In genomic region chr11:14308897-14309387, GRCh38 we compare ENCODE assay signal across 12 cellular contexts. TPM values are rescaled to one million over a fixed set of nuclear protein-coding genes. Genes with fewer than 3 reads are reported as not detected.
DNase-seq lines count a peak whose midpoint lies in the region; ATAC-seq and TF ChIP-seq lines count a peak whose summit lies in the region.
"Had no signal": no experiment of that assay in that cellular context is flagged by ENCODE, and none has a peak within 500 bp of the region (broad histone marks: within the 10 kb centered on the region; RNA-seq: fewer than 3 reads in every experiment).

No MANE protein-coding gene starts in this region.

- H3K9me3 ChIP-seq in cardiac muscle cell (ENCODE audit: low read depth) = no peaks in the 10 kb centered on the region
- no peaks in the 10 kb centered on the region for H3K9me3 ChIP-seq in T-helper 17 cell (ENCODE audit: control insufficient read depth, low read length, poor library complexity, severe bottlenecking)
- no peaks in the 10 kb centered on the region for H3K9me3 ChIP-seq in thoracic aorta
- H3K9me3 ChIP-seq: vagina had no signal

- peak overlapping the region; percentile 84 for H3K27ac ChIP-seq in cardiac muscle cell
- H3K27ac ChIP-seq in thoracic aorta = no peak overlapping the region
- H3K27ac ChIP-seq: brain microvascular endothelial cell, vagina had no signal

- H3K4me3 Mint-ChIP-seq in T-helper 17 cell = no peak overlapping the region

- ATAC-seq in Right ventricle myocardium inferior (no peak), HG02885 (IDR thresholded peaks at IDR 0.05; ENCODE audit: poor library complexity, unreplicated experiment) (peak; percentile 42), T-helper 17 cell (peak; percentile 17), thoracic aorta (ENCODE audit: insufficient number of reproducible peaks, low FRiP score, low read depth) (no peak)

- no peak overlapping the region for H3K27ac Mint-ChIP-seq in T-helper 17 cell

- peaks cover 40% of the 10 kb centered on the region for H3K4me1 ChIP-seq in cardiac muscle cell (ENCODE audit: low read depth)
- H3K4me1 ChIP-seq in thoracic aorta (ENCODE audit: control insufficient read depth in 1 of 2, low read depth in 2 of 2) = peaks cover 25 to 52% of the 10 kb centered on the region in 2 donors

- peaks cover 13% of the 10 kb centered on the region for H3K4me1 Mint-ChIP-seq in T-helper 17 cell

- no peaks in the 10 kb centered on the region for H3K27me3 Mint-ChIP-seq in T-helper 17 cell

- intact Hi-C loops in Right ventricle myocardium inferior (cut with DNase I) (no loop called here), lower leg skin (cut with DNase I; ENCODE audit: low total_unique reads) (no loop called here)

- no peak for DNase-seq in cardiac muscle cell (ENCODE audit: low read depth in 1 of 2, low spot score in 1 of 2)
- no peak for DNase-seq in Right ventricle myocardium inferior (ENCODE audit: missing footprints)
- DNase-seq in T-helper 17 cell = no peak
- no peak for DNase-seq in thoracic aorta (ENCODE audit: low spot score)
- DNase-seq in stimulated activated CD4-positive, alpha-beta T cell treated with anti-CD3 and anti-CD28 coated beads, Interleukin-2, amount 100 ng/mL, for 24 hours = no peak
- DNase-seq in lower leg skin (ENCODE audit: low spot score in 2 of 2) = no peak
- no peak for DNase-seq in T-helper 2 cell
- DNase-seq: H7, NCI-H510A had no signal

- H3K36me3 ChIP-seq in cardiac muscle cell = no peaks in the 10 kb centered on the region
- H3K36me3 ChIP-seq in thoracic aorta = no peaks in the 10 kb centered on the region
- H3K36me3 ChIP-seq: brain microvascular endothelial cell, vagina had no signal

- no peaks in the 10 kb centered on the region for H3K27me3 ChIP-seq in cardiac muscle cell
- H3K27me3 ChIP-seq in thoracic aorta (replicated peaks; ENCODE audit: insufficient read depth) = no peaks in the 10 kb centered on the region
- H3K27me3 ChIP-seq: brain microvascular endothelial cell, vagina had no signal

- H3K4me3 ChIP-seq in cardiac muscle cell = no peak overlapping the region
- H3K4me3 ChIP-seq in thoracic aorta = no peak overlapping the region
- H3K4me3 ChIP-seq in lower leg skin (ENCODE audit: low read depth, poor library complexity, severe bottlenecking) = no peak overlapping the region
- H3K4me3 ChIP-seq: vagina had no signal

- no peaks in the 10 kb centered on the region for H3K36me3 Mint-ChIP-seq in T-helper 17 cell (ENCODE audit: low read depth)

- TF ChIP-seq CTCF in cardiac muscle cell (IDR thresholded peaks at IDR 0.05; ENCODE audit: low read depth, low read length) (no peak), thoracic aorta (IDR thresholded peaks at IDR 0.05) (peak; percentile 10), lower leg skin (IDR thresholded peaks at IDR 0.05) (no peak)

- no peak for TF ChIP-seq POLR2A in lower leg skin (IDR thresholded peaks at IDR 0.05)

- WGBS in lower leg skin, 2 donors = 92 to 97% methylated on average over 1 of the region's 1 CpG

RNA-seq across cellular contexts. Expression of gene RRAS2, which starts 50.0 kb away (rescaled TPM):
- total RNA-seq in cardiac muscle cell (67.8 and 74.4 TPM in 2 replicates), Right ventricle myocardium inferior (29.9 TPM), T-helper 17 cell (10 to 100 TPM; 19.1 to 26.2 TPM), thoracic aorta (10 to 100 TPM; 39.4 to 47.8 TPM), lower leg skin (10 to 100 TPM; 26.4 to 36.7 (median 31.8) TPM)
- polyA plus RNA-seq in cardiac muscle cell = 72.3 and 75.9 TPM in 2 replicates

Comparison
In these comparisons a context has a peak if more than half of its experiments do, and no peak if none do; other contexts are left out.
1. ATAC-seq: peak in HG02885 (single experiment) and T-helper 17 cell (single experiment); none in Right ventricle myocardium inferior (single experiment) and thoracic aorta (single experiment).